In the genomic region with DNA sequence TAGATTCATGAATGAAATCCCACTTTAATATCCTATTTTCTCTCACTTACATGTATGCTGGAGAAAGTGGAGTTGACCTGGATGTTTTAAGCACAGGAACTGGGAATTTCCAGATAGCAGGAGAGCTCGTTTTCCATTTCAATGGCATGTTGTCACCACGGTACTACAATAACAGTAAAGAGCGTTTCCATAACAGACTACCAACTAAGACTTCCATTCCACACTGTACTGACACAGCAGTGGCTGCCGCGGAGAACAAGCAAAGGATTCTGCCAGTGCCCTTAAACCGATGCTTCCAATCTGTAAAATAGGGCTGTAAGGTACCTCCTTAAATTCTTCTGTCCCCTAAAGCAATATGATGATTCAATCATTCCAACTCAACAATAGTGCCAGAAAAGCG, we compare ENCODE assay signal across 14 cellular contexts.
DNase-seq lines count a peak whose midpoint lies in the region; FAIRE-seq and TF ChIP-seq lines count a peak whose summit lies in the region.
"Had no signal": no experiment of that assay in that cellular context is flagged by ENCODE, and none has a peak within 500 bp of the region (broad histone marks: within the 10 kb centered on the region; RNA-seq: fewer than 3 reads in every experiment).

No MANE protein-coding gene starts in this region.

- FAIRE-seq in HTR-8/SVneo (lab: Jason Lieb, UNC): no peak

- H3K9ac ChIP-seq in SK-N-MC (ENCODE audit: insufficient read length): peak overlapping the region; percentile 23

- H3K36me3 ChIP-seq in SK-N-MC (ENCODE audit: insufficient read depth, low read length): no peaks in the 10 kb centered on the region
- H3K36me3 ChIP-seq in left ventricle myocardium inferior: no peaks in the 10 kb centered on the region
- H3K36me3 ChIP-seq: colonic mucosa had no signal

- H3K9me3 ChIP-seq in SK-N-MC (ENCODE audit: low read depth, low read length): no peaks in the 10 kb centered on the region
- H3K9me3 ChIP-seq in left ventricle myocardium inferior (replicated peaks): no peaks in the 10 kb centered on the region
- H3K9me3 ChIP-seq: colonic mucosa had no signal

- TF ChIP-seq CTCF in left ventricle myocardium inferior (IDR thresholded peaks at IDR 0.05; ENCODE audit: borderline replicate concordance): no peak
- no peak for TF ChIP-seq CTCF in RWPE1 (conservative IDR thresholded peaks at IDR 0.05; ENCODE audit: low read depth)

- H3K27ac ChIP-seq in SK-N-MC (peak overlapping the region; percentile 52; the same call in 1 of the 2 replicates), left ventricle myocardium inferior (replicated peaks) (no peak overlapping the region), RWPE1 (no peak overlapping the region)
- H3K27ac ChIP-seq: colonic mucosa had no signal

- POLR2A ChIA-PET in RWPE1 (lab: Yijun Ruan, JAX; ENCODE audit: low non-redundant PET): no interaction called here

- H3K4me1 ChIP-seq in left ventricle myocardium inferior: no peaks in the 10 kb centered on the region
- H3K4me1 ChIP-seq: colonic mucosa had no signal

- intact Hi-C loops in left ventricle myocardium inferior (cut with micrococcal nuclease): no loop called here

- H3K4me3 ChIP-seq in SK-N-MC: peak overlapping the region; percentile 72
- H3K4me3 ChIP-seq in left ventricle myocardium inferior: peak overlapping the region; percentile 43
- H3K4me3 ChIP-seq: colonic mucosa had no signal

- CTCF ChIA-PET in RWPE1 (lab: Yijun Ruan, JAX): no interaction called here

- DNase-seq in NCI-H1436 treated with DMSO at 0.1 percent for 48 hours (lab: John Stamatoyannopoulos, UW) (peak; percentile 19), NCI-H1436 (lab: John Stamatoyannopoulos, UW) (no peak), SK-N-MC (ENCODE audit: low read depth, low spot score) (no peak), left ventricle myocardium inferior (no peak), renal cortical epithelial cell (ENCODE audit: low read depth) (peak; percentile 81), RWPE1 (ENCODE audit: low spot score) (no peak), HTR-8/SVneo (ENCODE audit: insufficient read length, low spot score) (no peak)
- DNase-seq in stimulated activated CD8-positive, alpha-beta memory T cell treated with anti-CD3 and anti-CD28 coated beads, Interleukin-4, amount 100 ng/mL, for 48 hours: no peak
- DNase-seq: activated CD4-positive, alpha-beta T cell treated with anti-CD3 and anti-CD28 coated beads, Interleukin-2, amount 50 U/mL, for 1 hour; activated effector memory CD4-positive, alpha-beta T cell treated with anti-CD3 and anti-CD28 coated beads, Interleukin-2, amount 50 U/mL, for 16 hours; colonic mucosa; DMS79 treated with DMSO at 0.1 percent for 48 hours; natural killer cell; NCI-H526 treated with DMSO at 0.1 percent for 48 hours had no signal

- no peaks in the 10 kb centered on the region for H3K27me3 ChIP-seq in left ventricle myocardium inferior (ENCODE audit: low read depth)
- H3K27me3 ChIP-seq: colonic mucosa had no signal

Comparison
In these comparisons a context has a peak if more than half of its experiments do, and no peak if none do; other contexts are left out.
1. DNase-seq: peak in NCI-H1436 treated with DMSO at 0.1 percent for 48 hours (single experiment) and renal cortical epithelial cell (single experiment); none in NCI-H1436 (single experiment), SK-N-MC (single experiment), left ventricle myocardium inferior (single experiment), RWPE1 (single experiment), stimulated activated CD8-positive, alpha-beta memory T cell treated with anti-CD3 and anti-CD28 coated beads, Interleukin-4, amount 100 ng/mL, for 48 hours (single experiment) and HTR-8/SVneo (single experiment).